8 cellular contexts compared by ENCODE assay signal in the genomic region with DNA sequence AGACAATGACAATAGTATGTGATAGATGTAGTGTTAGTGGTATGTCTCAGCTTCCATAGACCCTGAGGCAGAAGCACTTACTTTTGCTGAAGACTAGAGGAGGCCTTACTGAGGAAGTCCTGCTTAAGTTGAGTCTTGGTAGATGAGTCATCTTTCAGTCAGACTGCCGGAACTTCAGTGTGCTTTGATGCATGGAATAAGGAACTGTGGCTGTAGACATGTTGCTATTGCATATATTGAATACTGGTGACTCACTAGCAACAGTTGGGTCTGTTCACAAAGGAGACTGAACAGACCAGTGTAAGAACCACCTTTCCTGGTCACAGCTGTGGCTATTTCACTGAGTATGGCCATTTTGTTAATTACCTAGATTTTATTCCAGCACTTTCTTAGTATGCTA.
A peak's percentile ranks its signal among the peaks of the same experiment; 100 is the strongest.
DNase-seq lines count a peak whose midpoint lies in the region; ATAC-seq, FAIRE-seq and TF ChIP-seq lines count a peak whose summit lies in the region.

No MANE protein-coding gene starts in this region.

- no peak overlapping the region for H3K4me2 ChIP-seq in mesenchymal stem cell (ENCODE audit: low read length, poor library complexity, severe bottlenecking)

- H3K27ac ChIP-seq in mesenchymal stem cell (ENCODE audit: low read length, poor library complexity, severe bottlenecking) (peak overlapping the region; percentile 62), small intestine (ENCODE audit: low read depth in 1 of 2, low read length in 1 of 2) (no peak overlapping the region)
- no peak overlapping the region for H3K27ac ChIP-seq in CD8-positive, alpha-beta T cell (ENCODE audit: low read depth, low read length)

- no peak overlapping the region for H3K4me3 Mint-ChIP-seq in CD8-positive, alpha-beta T cell

- H4K91ac ChIP-seq in mesenchymal stem cell (ENCODE audit: low read length), result no peak overlapping the region

- H2BK12ac ChIP-seq in mesenchymal stem cell (ENCODE audit: low read length in 2 of 2), result no peak overlapping the region

- H3K4me3 ChIP-seq in mesenchymal stem cell (ENCODE audit: insufficient read depth in 1 of 2, low read depth in 1 of 2, low read length in 2 of 2) (no peak overlapping the region), small intestine (ENCODE audit: low read depth in 1 of 2, low read length in 2 of 2) (no peak overlapping the region)
- H3K4me3 ChIP-seq in CD8-positive, alpha-beta T cell (ENCODE audit: low read depth, low read length), result no peak overlapping the region

- no peak overlapping the region for H2AFZ ChIP-seq in mesenchymal stem cell (ENCODE audit: low read depth, low read length)

- ATAC-seq in GM19035 (IDR thresholded peaks at IDR 0.05; ENCODE audit: unreplicated experiment) (peak; percentile 99), HG02973 (IDR thresholded peaks at IDR 0.05; ENCODE audit: unreplicated experiment) (peak; percentile 97)
- ATAC-seq in CD8-positive, alpha-beta T cell, result no peak

- H3K9me3 Mint-ChIP-seq in CD8-positive, alpha-beta T cell, result peaks cover 35% of the 10 kb centered on the region

- no peaks in the 10 kb centered on the region for H3K4me1 Mint-ChIP-seq in CD8-positive, alpha-beta T cell (ENCODE audit: low read depth)

- H3K27me3 Mint-ChIP-seq in CD8-positive, alpha-beta T cell (ENCODE audit: low read depth), result no peaks in the 10 kb centered on the region

- no peak for FAIRE-seq in small intestine (lab: Jason Lieb, UNC)

- H3K27ac Mint-ChIP-seq in CD8-positive, alpha-beta T cell, result no peak overlapping the region

- CTCF ChIA-PET in CD8-positive, alpha-beta T cell (lab: Charles Lee), result no interaction called here

- no peak overlapping the region for H2AK5ac ChIP-seq in mesenchymal stem cell (ENCODE audit: low read length, severe bottlenecking)

- H2BK15ac ChIP-seq in mesenchymal stem cell (ENCODE audit: low read depth, poor library complexity, severe bottlenecking), result no peak overlapping the region

- peak; percentile 99 for DNase-seq in NOMO-1 treated with DMSO at 0.1 percent for 48 hours (lab: John Stamatoyannopoulos, UW; ENCODE audit: unreplicated experiment)
- DNase-seq in mesenchymal stem cell, result peak; percentile 54
- DNase-seq in RPMI8226, result no peak
- no peak for DNase-seq in small intestine
- no peak for DNase-seq in CD8-positive, alpha-beta T cell
- no peak for DNase-seq in stimulated activated CD4-positive, alpha-beta T cell treated with anti-CD3 and anti-CD28 coated beads, Interleukin-1b, Interleukin-23, amount 100 ng/mL, for 48 hours

- no peak overlapping the region for H4K8ac ChIP-seq in mesenchymal stem cell (ENCODE audit: low read length)

- H3K9me3 ChIP-seq in mesenchymal stem cell (ENCODE audit: control insufficient read depth, low read length) (peaks cover 43% of the 10 kb centered on the region), small intestine (ENCODE audit: control insufficient read depth, low read depth) (no peaks in the 10 kb centered on the region)
- H3K9me3 ChIP-seq in CD8-positive, alpha-beta T cell (ENCODE audit: low read length), result peaks cover 3% of the 10 kb centered on the region

- POLR2A ChIA-PET in CD8-positive, alpha-beta T cell (lab: Charles Lee), result no interaction called here

- H3K4me1 ChIP-seq in mesenchymal stem cell (ENCODE audit: control insufficient read depth, insufficient read depth, low read depth, low read length) (no peaks in the 10 kb centered on the region), small intestine (ENCODE audit: control insufficient read depth in 2 of 2, insufficient read depth in 1 of 2, low read depth in 1 of 2, low read length in 1 of 2) (no peaks in the 10 kb centered on the region)
- H3K4me1 ChIP-seq in CD8-positive, alpha-beta T cell (ENCODE audit: insufficient read depth, low read length), result no peaks in the 10 kb centered on the region

- H3K18ac ChIP-seq in mesenchymal stem cell (ENCODE audit: low read depth in 1 of 2, low read length in 2 of 2), result no peak overlapping the region

- no peak for TF ChIP-seq CTCF in CD8-positive, alpha-beta T cell (IDR thresholded peaks at IDR 0.05)

- no peaks in the 10 kb centered on the region for H3K27me3 ChIP-seq in mesenchymal stem cell (ENCODE audit: control insufficient read depth in 1 of 2, insufficient read depth in 1 of 2, low read length in 2 of 2)
- H3K27me3 ChIP-seq in small intestine (ENCODE audit: control insufficient read depth in 2 of 2, insufficient read depth in 2 of 2, low read length in 2 of 2), result no peaks in the 10 kb centered on the region
- H3K27me3 ChIP-seq in CD8-positive, alpha-beta T cell (ENCODE audit: insufficient read depth, low read length), result no peaks in the 10 kb centered on the region

- no peak overlapping the region for H2BK5ac ChIP-seq in mesenchymal stem cell (ENCODE audit: low read depth, low read length, poor library complexity, severe bottlenecking)

- H3K9ac ChIP-seq in mesenchymal stem cell (ENCODE audit: low read length), result no peak overlapping the region

- intact Hi-C loops in CD8-positive, alpha-beta T cell (cut with DNase I, micrococcal nuclease), result no loop called here

- no peak overlapping the region for H2BK120ac ChIP-seq in mesenchymal stem cell (ENCODE audit: low read depth, low read length)

- H3K36me3 ChIP-seq in mesenchymal stem cell (ENCODE audit: control insufficient read depth in 1 of 2, insufficient read depth in 2 of 2, low read depth in 1 of 2, low read length in 2 of 2), result no peaks in the 10 kb centered on the region
- no peaks in the 10 kb centered on the region for H3K36me3 ChIP-seq in small intestine (ENCODE audit: control insufficient read depth in 2 of 2, insufficient read depth in 2 of 2, low read length in 2 of 2)
- no peaks in the 10 kb centered on the region for H3K36me3 ChIP-seq in CD8-positive, alpha-beta T cell (ENCODE audit: insufficient read depth, low read length)

- H3K36me3 Mint-ChIP-seq in CD8-positive, alpha-beta T cell, result no peaks in the 10 kb centered on the region

- no peak overlapping the region for H3K14ac ChIP-seq in mesenchymal stem cell (ENCODE audit: low read length in 2 of 2)

- no peak overlapping the region for H3K23ac ChIP-seq in mesenchymal stem cell (ENCODE audit: low read length in 2 of 2)

- no peaks in the 10 kb centered on the region for H3K79me1 ChIP-seq in mesenchymal stem cell (replicated peaks; ENCODE audit: low read length, poor library complexity, severe bottlenecking)

- no peak overlapping the region for H3K4ac ChIP-seq in mesenchymal stem cell (ENCODE audit: low read depth in 1 of 2, low read length in 2 of 2)

- 0% methylated on average over 1 of the region's 1 CpG for WGBS in mesenchymal stem cell
- WGBS in small intestine, 3 donors, result 45 to 58% (median 46%) methylated on average over 1 of the region's 1 CpG

Comparison
In these comparisons a context has a peak if more than half of its experiments do, and no peak if none do; other contexts are left out.
1. DNase-seq: peak in NOMO-1 treated with DMSO at 0.1 percent for 48 hours (single experiment) and mesenchymal stem cell (single experiment); none in RPMI8226 (single experiment), small intestine (single experiment), CD8-positive, alpha-beta T cell (0 of 7) and stimulated activated CD4-positive, alpha-beta T cell treated with anti-CD3 and anti-CD28 coated beads, Interleukin-1b, Interleukin-23, amount 100 ng/mL, for 48 hours (single experiment).